Comparison of ENCODE assay signal across 1 cellular context in the genomic region with DNA sequence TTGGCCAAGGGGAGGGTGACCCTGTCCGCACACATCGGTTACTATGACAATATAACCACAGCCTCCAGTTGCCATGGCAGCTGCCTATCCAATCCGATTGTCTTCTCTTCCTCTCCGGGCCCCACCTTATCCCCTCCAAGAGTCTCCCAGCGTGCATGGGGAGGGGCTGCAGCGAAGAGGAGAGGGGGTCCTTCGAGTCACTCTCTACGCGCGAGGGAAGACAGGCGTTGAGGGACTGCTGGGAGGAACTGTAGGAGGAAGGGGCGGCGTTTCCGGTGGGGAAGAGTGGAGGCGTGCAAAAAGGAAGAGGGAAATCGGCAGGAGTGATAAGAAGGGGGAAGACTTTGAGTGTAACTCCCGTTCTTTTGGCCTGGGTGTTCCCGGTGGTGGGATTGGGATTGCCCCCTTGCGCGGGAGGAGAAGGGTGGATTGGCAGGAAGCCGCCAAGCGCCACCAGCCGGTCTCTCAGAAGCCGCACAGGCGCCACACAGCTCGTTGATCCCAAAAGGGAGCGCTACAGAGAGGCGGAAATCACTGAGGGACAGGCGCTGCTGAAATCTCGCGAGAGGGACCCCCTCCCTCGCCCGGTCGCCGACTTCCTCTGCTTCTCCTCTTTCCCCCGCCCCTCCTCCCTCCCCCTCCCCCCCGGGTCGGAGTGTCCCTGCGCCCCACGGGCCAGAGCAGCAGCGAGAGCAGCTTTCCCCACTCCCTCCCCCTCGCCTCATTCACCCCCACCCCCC.
TF ChIP-seq lines count a peak whose summit lies in the region.

No MANE protein-coding gene starts in this region.

TF ChIP-seq in HepG2, 621 proteins besides CTCF, POLR2A, EP300 and RAD21 (continued from another document and continues in another):
- TF ChIP-seq HNF4G (IDR thresholded peaks at IDR 0.05; ENCODE audit: borderline replicate concordance, low read depth, low read length) (no peak), HNF4G (CRISPR knock-in tag; IDR thresholded peaks at IDR 0.05; ENCODE audit: borderline replicate concordance, low read depth) (no peak), NFE2L2 (IDR thresholded peaks at IDR 0.05; ENCODE audit: low read length) (no peak), ZNF101 (CRISPR knock-in tag; IDR thresholded peaks at IDR 0.05; ENCODE audit: borderline replicate concordance, low read depth) (no peak), ZSCAN29 (CRISPR knock-in tag; conservative IDR thresholded peaks at IDR 0.05) (peak; percentile 45; the same call in 1 of the 2 replicates), ZNF451 (CRISPR knock-in tag; IDR thresholded peaks at IDR 0.05) (0 out of 2 replicates have a peak, but pooled peaks have one; percentile 26), THYN1 (CRISPR knock-in tag; IDR thresholded peaks at IDR 0.05; ENCODE audit: borderline replicate concordance, low read depth) (no peak), BRD4 (CRISPR knock-in tag; IDR thresholded peaks at IDR 0.05) (peak; percentile 93), ZFY (CRISPR knock-in tag; IDR thresholded peaks at IDR 0.05) (peak; percentile 36; the same call in 1 of the 2 replicates), ZNF749 (CRISPR knock-in tag; IDR thresholded peaks at IDR 0.05; ENCODE audit: borderline replicate concordance) (no peak), CBFB (CRISPR knock-in tag; IDR thresholded peaks at IDR 0.05) (0 out of 2 replicates have a peak, but pooled peaks have one; percentile 15), REPIN1 (CRISPR knock-in tag; IDR thresholded peaks at IDR 0.05; ENCODE audit: borderline replicate concordance, low read depth) (peak; percentile 70; the same call in 1 of the 2 replicates), MXD4 (CRISPR knock-in tag; IDR thresholded peaks at IDR 0.05) (0 out of 2 replicates have a peak, but pooled peaks have one; percentile 21), TSC22D2 (CRISPR knock-in tag; IDR thresholded peaks at IDR 0.05; ENCODE audit: borderline replicate concordance) (no peak), MTF2 (CRISPR knock-in tag; IDR thresholded peaks at IDR 0.05; ENCODE audit: borderline replicate concordance) (no peak), CREM (IDR thresholded peaks at IDR 0.05) (peak; percentile 87), CREM (CRISPR knock-in tag; IDR thresholded peaks at IDR 0.05) (no peak), IRX3 (CRISPR knock-in tag; IDR thresholded peaks at IDR 0.05; ENCODE audit: borderline replicate concordance, low read depth) (no peak), ELF1 (CRISPR knock-in tag; IDR thresholded peaks at IDR 0.05) (peak; percentile 94), MXI1 (IDR thresholded peaks at IDR 0.05; ENCODE audit: borderline replicate concordance, low read depth, low read length) (peak; percentile 98), JDP2 (CRISPR knock-in tag; IDR thresholded peaks at IDR 0.05; ENCODE audit: borderline replicate concordance) (no peak), NR3C1 (CRISPR knock-in tag; IDR thresholded peaks at IDR 0.05) (no peak), AGO1 (IDR thresholded peaks at IDR 0.05; ENCODE audit: low read depth, low read length, poor library complexity, severe bottlenecking) (peak; percentile 41), MED13 (CRISPR knock-in tag; IDR thresholded peaks at IDR 0.05) (no peak; the same call in 1 of the 2 replicates), DMAP1 (CRISPR knock-in tag; IDR thresholded peaks at IDR 0.05) (0 out of 2 replicates have a peak, but pooled peaks have one; percentile 43), PAWR (CRISPR knock-in tag; IDR thresholded peaks at IDR 0.05; ENCODE audit: borderline replicate concordance) (no peak), ZNF776 (CRISPR knock-in tag; IDR thresholded peaks at IDR 0.05) (0 out of 2 replicates have a peak, but pooled peaks have one; percentile 12), ZNF230 (CRISPR knock-in tag; IDR thresholded peaks at IDR 0.05) (no peak; the same call in 1 of the 2 replicates), HNRNPLL (IDR thresholded peaks at IDR 0.05; ENCODE audit: low read depth, low read length, poor library complexity, severe bottlenecking) (peak; percentile 35), SRY (CRISPR knock-in tag; IDR thresholded peaks at IDR 0.05) (no peak), ZNF292 (CRISPR knock-in tag; IDR thresholded peaks at IDR 0.05; ENCODE audit: borderline replicate concordance, low read depth) (0 out of 2 replicates have a peak, but pooled peaks have one; percentile 5)
- TF ChIP-seq, protein P1, sequence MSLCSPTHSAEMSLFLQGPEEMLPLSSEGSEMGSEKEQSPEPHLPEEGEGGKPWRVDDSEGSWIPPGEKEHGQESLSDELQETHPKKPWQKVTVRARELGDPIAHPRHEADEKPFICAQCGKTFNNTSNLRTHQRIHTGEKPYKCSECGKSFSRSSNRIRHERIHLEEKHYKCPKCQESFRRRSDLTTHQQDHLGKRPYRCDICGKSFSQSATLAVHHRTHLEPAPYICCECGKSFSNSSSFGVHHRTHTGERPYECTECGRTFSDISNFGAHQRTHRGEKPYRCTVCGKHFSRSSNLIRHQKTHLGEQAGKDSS (CRISPR knock-in tag; IDR thresholded peaks at IDR 0.05; ENCODE audit: borderline replicate concordance, low read depth) = 0 out of 2 replicates have a peak, but pooled peaks have one; percentile 22
- TF ChIP-seq, protein P2, sequence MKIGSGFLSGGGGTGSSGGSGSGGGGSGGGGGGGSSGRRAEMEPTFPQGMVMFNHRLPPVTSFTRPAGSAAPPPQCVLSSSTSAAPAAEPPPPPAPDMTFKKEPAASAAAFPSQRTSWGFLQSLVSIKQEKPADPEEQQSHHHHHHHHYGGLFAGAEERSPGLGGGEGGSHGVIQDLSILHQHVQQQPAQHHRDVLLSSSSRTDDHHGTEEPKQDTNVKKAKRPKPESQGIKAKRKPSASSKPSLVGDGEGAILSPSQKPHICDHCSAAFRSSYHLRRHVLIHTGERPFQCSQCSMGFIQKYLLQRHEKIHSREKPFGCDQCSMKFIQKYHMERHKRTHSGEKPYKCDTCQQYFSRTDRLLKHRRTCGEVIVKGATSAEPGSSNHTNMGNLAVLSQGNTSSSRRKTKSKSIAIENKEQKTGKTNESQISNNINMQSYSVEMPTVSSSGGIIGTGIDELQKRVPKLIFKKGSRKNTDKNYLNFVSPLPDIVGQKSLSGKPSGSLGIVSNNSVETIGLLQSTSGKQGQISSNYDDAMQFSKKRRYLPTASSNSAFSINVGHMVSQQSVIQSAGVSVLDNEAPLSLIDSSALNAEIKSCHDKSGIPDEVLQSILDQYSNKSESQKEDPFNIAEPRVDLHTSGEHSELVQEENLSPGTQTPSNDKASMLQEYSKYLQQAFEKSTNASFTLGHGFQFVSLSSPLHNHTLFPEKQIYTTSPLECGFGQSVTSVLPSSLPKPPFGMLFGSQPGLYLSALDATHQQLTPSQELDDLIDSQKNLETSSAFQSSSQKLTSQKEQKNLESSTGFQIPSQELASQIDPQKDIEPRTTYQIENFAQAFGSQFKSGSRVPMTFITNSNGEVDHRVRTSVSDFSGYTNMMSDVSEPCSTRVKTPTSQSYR (CRISPR knock-in tag; IDR thresholded peaks at IDR 0.05; ENCODE audit: borderline replicate concordance) = peak; percentile 54; the same call in 1 of the 2 replicates
- TF ChIP-seq, protein P3, sequence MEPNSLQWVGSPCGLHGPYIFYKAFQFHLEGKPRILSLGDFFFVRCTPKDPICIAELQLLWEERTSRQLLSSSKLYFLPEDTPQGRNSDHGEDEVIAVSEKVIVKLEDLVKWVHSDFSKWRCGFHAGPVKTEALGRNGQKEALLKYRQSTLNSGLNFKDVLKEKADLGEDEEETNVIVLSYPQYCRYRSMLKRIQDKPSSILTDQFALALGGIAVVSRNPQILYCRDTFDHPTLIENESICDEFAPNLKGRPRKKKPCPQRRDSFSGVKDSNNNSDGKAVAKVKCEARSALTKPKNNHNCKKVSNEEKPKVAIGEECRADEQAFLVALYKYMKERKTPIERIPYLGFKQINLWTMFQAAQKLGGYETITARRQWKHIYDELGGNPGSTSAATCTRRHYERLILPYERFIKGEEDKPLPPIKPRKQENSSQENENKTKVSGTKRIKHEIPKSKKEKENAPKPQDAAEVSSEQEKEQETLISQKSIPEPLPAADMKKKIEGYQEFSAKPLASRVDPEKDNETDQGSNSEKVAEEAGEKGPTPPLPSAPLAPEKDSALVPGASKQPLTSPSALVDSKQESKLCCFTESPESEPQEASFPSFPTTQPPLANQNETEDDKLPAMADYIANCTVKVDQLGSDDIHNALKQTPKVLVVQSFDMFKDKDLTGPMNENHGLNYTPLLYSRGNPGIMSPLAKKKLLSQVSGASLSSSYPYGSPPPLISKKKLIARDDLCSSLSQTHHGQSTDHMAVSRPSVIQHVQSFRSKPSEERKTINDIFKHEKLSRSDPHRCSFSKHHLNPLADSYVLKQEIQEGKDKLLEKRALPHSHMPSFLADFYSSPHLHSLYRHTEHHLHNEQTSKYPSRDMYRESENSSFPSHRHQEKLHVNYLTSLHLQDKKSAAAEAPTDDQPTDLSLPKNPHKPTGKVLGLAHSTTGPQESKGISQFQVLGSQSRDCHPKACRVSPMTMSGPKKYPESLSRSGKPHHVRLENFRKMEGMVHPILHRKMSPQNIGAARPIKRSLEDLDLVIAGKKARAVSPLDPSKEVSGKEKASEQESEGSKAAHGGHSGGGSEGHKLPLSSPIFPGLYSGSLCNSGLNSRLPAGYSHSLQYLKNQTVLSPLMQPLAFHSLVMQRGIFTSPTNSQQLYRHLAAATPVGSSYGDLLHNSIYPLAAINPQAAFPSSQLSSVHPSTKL (CRISPR knock-in tag; IDR thresholded peaks at IDR 0.05) = peak; percentile 52
- TF ChIP-seq, protein P4, sequence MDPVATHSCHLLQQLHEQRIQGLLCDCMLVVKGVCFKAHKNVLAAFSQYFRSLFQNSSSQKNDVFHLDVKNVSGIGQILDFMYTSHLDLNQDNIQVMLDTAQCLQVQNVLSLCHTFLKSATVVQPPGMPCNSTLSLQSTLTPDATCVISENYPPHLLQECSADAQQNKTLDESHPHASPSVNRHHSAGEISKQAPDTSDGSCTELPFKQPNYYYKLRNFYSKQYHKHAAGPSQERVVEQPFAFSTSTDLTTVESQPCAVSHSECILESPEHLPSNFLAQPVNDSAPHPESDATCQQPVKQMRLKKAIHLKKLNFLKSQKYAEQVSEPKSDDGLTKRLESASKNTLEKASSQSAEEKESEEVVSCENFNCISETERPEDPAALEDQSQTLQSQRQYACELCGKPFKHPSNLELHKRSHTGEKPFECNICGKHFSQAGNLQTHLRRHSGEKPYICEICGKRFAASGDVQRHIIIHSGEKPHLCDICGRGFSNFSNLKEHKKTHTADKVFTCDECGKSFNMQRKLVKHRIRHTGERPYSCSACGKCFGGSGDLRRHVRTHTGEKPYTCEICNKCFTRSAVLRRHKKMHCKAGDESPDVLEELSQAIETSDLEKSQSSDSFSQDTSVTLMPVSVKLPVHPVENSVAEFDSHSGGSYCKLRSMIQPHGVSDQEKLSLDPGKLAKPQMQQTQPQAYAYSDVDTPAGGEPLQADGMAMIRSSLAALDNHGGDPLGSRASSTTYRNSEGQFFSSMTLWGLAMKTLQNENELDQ (CRISPR knock-in tag; IDR thresholded peaks at IDR 0.05; ENCODE audit: borderline replicate concordance) = no peak
- TF ChIP-seq, protein P5, sequence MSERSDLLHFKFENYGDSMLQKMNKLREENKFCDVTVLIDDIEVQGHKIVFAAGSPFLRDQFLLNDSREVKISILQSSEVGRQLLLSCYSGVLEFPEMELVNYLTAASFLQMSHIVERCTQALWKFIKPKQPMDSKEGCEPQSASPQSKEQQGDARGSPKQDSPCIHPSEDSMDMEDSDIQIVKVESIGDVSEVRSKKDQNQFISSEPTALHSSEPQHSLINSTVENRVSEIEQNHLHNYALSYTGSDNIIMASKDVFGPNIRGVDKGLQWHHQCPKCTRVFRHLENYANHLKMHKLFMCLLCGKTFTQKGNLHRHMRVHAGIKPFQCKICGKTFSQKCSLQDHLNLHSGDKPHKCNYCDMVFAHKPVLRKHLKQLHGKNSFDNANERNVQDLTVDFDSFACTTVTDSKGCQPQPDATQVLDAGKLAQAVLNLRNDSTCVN (CRISPR knock-in tag; IDR thresholded peaks at IDR 0.05; ENCODE audit: borderline replicate concordance) = peak; percentile 23; the same call in 1 of the 2 replicates
- TF ChIP-seq, protein P6, sequence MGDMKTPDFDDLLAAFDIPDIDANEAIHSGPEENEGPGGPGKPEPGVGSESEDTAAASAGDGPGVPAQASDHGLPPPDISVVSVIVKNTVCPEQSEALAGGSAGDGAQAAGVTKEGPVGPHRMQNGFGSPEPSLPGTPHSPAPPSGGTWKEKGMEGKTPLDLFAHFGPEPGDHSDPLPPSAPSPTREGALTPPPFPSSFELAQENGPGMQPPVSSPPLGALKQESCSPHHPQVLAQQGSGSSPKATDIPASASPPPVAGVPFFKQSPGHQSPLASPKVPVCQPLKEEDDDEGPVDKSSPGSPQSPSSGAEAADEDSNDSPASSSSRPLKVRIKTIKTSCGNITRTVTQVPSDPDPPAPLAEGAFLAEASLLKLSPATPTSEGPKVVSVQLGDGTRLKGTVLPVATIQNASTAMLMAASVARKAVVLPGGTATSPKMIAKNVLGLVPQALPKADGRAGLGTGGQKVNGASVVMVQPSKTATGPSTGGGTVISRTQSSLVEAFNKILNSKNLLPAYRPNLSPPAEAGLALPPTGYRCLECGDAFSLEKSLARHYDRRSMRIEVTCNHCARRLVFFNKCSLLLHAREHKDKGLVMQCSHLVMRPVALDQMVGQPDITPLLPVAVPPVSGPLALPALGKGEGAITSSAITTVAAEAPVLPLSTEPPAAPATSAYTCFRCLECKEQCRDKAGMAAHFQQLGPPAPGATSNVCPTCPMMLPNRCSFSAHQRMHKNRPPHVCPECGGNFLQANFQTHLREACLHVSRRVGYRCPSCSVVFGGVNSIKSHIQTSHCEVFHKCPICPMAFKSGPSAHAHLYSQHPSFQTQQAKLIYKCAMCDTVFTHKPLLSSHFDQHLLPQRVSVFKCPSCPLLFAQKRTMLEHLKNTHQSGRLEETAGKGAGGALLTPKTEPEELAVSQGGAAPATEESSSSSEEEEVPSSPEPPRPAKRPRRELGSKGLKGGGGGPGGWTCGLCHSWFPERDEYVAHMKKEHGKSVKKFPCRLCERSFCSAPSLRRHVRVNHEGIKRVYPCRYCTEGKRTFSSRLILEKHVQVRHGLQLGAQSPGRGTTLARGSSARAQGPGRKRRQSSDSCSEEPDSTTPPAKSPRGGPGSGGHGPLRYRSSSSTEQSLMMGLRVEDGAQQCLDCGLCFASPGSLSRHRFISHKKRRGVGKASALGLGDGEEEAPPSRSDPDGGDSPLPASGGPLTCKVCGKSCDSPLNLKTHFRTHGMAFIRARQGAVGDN (CRISPR knock-in tag; IDR thresholded peaks at IDR 0.05) = no peak; the same call in 1 of the 2 replicates
- TF ChIP-seq, protein P7, sequence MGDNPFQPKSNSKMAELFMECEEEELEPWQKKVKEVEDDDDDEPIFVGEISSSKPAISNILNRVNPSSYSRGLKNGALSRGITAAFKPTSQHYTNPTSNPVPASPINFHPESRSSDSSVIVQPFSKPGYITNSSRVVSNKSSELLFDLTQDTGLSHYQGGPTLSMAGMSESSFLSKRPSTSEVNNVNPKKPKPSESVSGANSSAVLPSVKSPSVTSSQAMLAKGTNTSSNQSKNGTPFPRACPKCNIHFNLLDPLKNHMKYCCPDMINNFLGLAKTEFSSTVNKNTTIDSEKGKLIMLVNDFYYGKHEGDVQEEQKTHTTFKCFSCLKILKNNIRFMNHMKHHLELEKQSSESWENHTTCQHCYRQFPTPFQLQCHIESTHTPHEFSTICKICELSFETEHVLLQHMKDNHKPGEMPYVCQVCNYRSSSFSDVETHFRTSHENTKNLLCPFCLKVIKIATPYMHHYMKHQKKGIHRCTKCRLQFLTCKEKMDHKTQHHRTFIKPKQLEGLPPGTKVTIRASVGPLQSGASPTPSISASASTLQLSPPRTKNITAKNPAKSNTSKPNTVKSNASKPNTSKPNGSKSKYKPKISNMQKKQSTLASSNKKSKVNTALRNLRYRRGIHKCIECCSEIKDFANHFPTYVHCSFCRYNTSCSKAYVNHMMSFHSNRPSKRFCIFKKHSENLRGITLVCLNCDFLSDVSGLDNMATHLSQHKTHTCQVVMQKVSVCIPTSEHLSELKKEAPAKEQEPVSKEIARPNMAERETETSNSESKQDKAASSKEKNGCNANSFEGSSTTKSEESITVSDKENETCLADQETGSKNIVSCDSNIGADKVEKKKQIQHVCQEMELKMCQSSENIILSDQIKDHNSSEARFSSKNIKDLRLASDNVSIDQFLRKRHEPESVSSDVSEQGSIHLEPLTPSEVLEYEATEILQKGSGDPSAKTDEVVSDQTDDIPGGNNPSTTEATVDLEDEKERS (CRISPR knock-in tag; IDR thresholded peaks at IDR 0.05) = no peak; the same call in 1 of the 2 replicates
